ENCODE assay signal across 8 cellular contexts in genomic region chr18:58091099-58091611, GRCh38. TPM values are rescaled to one million over a fixed set of nuclear protein-coding genes. Genes with fewer than 3 reads are reported as not detected.
DNase-seq lines count a peak whose midpoint lies in the region; ATAC-seq and TF ChIP-seq lines count a peak whose summit lies in the region.

No MANE protein-coding gene starts in this region.

- H3K9me3 Mint-ChIP-seq in T-helper 2 cell treated with Interferon-gamma antibody and Interleukin-4, amounts not matched to agents 5 μg/mL and 100 μg/mL, for 36 hours = no peaks in the 10 kb centered on the region

- intact Hi-C loops in mammary epithelial cell (cut with micrococcal nuclease) = loop anchor here (2.0 kb wide), 1 partner anchor 20 kb away; no protein-coding TSS in a partner anchor

- TF ChIP-seq CTCF in mammary epithelial cell (conservative IDR thresholded peaks at IDR 0.05 in 1 of 2, IDR thresholded peaks at IDR 0.05 in 1 of 2; ENCODE audit: extremely low read depth in 1 of 2, insufficient read depth in 1 of 2, low read depth in 1 of 2, low read length in 2 of 2) (no peak), GM13977 (IDR thresholded peaks at IDR 0.05; ENCODE audit: extremely low read depth, insufficient read depth, missing control alignments) (no peak)

- H2AFZ ChIP-seq in mammary epithelial cell (ENCODE audit: low read depth, low read length) = no peak overlapping the region

- ATAC-seq in GM19467 (IDR thresholded peaks at IDR 0.05; ENCODE audit: unreplicated experiment) (peak; percentile 83), HG03460 (IDR thresholded peaks at IDR 0.05; ENCODE audit: unreplicated experiment) (peak; percentile 91), HG02852 (IDR thresholded peaks at IDR 0.05; ENCODE audit: unreplicated experiment) (no peak)

- H4K20me1 ChIP-seq in mammary epithelial cell (ENCODE audit: insufficient read depth, low read length) = no peaks in the 10 kb centered on the region

- CTCF ChIA-PET in mammary epithelial cell (lab: Charles Lee; ENCODE audit: low non-redundant PET) = no interaction called here

- no peak overlapping the region for H3K4me3 Mint-ChIP-seq in T-helper 2 cell treated with Interferon-gamma antibody and Interleukin-4, amounts not matched to agents 5 μg/mL and 100 μg/mL, for 36 hours

- in situ Hi-C loops in mammary epithelial cell (cut with MboI; ENCODE audit: low sequenced_read_pairs in 2 of 2) = no loop called here
- in situ Hi-C loops in GM13977 (cut with MboI; ENCODE audit: low pct_unique_long_range_greater_than_20kb, low sequenced_read_pairs, unreplicated experiment) = no loop called here

- no peaks in the 10 kb centered on the region for H3K4me1 Mint-ChIP-seq in T-helper 2 cell treated with Interferon-gamma antibody and Interleukin-4, amounts not matched to agents 5 μg/mL and 100 μg/mL, for 36 hours (ENCODE audit: low read depth)

- 92% methylated on average over 2 of the region's 2 CpGs for WGBS in mammary epithelial cell (ENCODE audit: low coverage, missing lambda C conversion rate)

- H3K36me3 Mint-ChIP-seq in T-helper 2 cell treated with Interferon-gamma antibody and Interleukin-4, amounts not matched to agents 5 μg/mL and 100 μg/mL, for 36 hours (ENCODE audit: low read depth) = no peaks in the 10 kb centered on the region

- H3K9me3 ChIP-seq in mammary epithelial cell (replicated peaks; ENCODE audit: insufficient read depth, low read length) = no peaks in the 10 kb centered on the region

- H3K4me1 ChIP-seq in mammary epithelial cell (ENCODE audit: insufficient read depth, low read length) = peaks cover 40% of the 10 kb centered on the region

- no TSS peak for BruUV-seq in mammary epithelial cell (replicated peaks; lab: Mats Ljungman, UMichigan)

- H3K27ac ChIP-seq in mammary epithelial cell (ENCODE audit: insufficient read depth, low read depth, low read length) = no peak overlapping the region

- H3K27me3 Mint-ChIP-seq in T-helper 2 cell treated with Interferon-gamma antibody and Interleukin-4, amounts not matched to agents 5 μg/mL and 100 μg/mL, for 36 hours (ENCODE audit: low read depth) = no peaks in the 10 kb centered on the region

- peak; percentile 61 for DNase-seq in Daoy (ENCODE audit: low read depth)
- peak; percentile 77 for DNase-seq in mammary epithelial cell
- DNase-seq in T-helper 2 cell treated with Interferon-gamma antibody and Interleukin-4, amounts not matched to agents 5 μg/mL and 100 μg/mL, for 36 hours (ENCODE audit: low spot score) = no peak
- DNase-seq in GM13977 (ENCODE audit: low spot score) = no peak
- DNase-seq in C1 segment of cervical spinal cord (lab: John Stamatoyannopoulos, UW) = no peak

- H3K79me2 ChIP-seq in mammary epithelial cell (ENCODE audit: insufficient read depth, low read length) = peaks cover 35% of the 10 kb centered on the region

- no peak overlapping the region for H3K27ac Mint-ChIP-seq in T-helper 2 cell treated with Interferon-gamma antibody and Interleukin-4, amounts not matched to agents 5 μg/mL and 100 μg/mL, for 36 hours

- peak overlapping the region; percentile 19 for H3K4me2 ChIP-seq in mammary epithelial cell (ENCODE audit: insufficient read depth, low read depth, low read length)

- dilution Hi-C loops in mammary epithelial cell (cut with HindIII; ENCODE audit: low sequenced_read_pairs) = no loop called here

- no peaks in the 10 kb centered on the region for H3K27me3 ChIP-seq in mammary epithelial cell (ENCODE audit: insufficient read depth, low read length)

- no peaks in the 10 kb centered on the region for H3K36me3 ChIP-seq in mammary epithelial cell (ENCODE audit: insufficient read depth, low read length)

- no peak overlapping the region for H3K9ac ChIP-seq in mammary epithelial cell (ENCODE audit: insufficient read depth, low read length)

- H3K4me3 ChIP-seq in mammary epithelial cell (replicated peaks in 1 of 3; ENCODE audit: insufficient read depth in 1 of 3, low read depth in 2 of 3, low read length in 3 of 3) = no peak overlapping the region

RNA-seq across cellular contexts. Expression of gene NEDD4L, which starts 47.1 kb away (rescaled TPM):
- 31.4 and 39.1 TPM in 2 replicates for total RNA-seq in Daoy (2014; rRNA removed; shearing (Covaris generic))
- 100 to 1,000 TPM; 145 to 148 TPM for total RNA-seq in mammary epithelial cell
- 48.4 TPM for polyA plus RNA-seq in mammary epithelial cell
- polyA minus RNA-seq in mammary epithelial cell = 144 TPM

Comparison
In these comparisons a context has a peak if more than half of its experiments do, and no peak if none do; other contexts are left out.
1. DNase-seq: peak in Daoy (single experiment) and mammary epithelial cell (single experiment); none in T-helper 2 cell treated with Interferon-gamma antibody and Interleukin-4, amounts not matched to agents 5 μg/mL and 100 μg/mL, for 36 hours (single experiment), GM13977 (single experiment) and C1 segment of cervical spinal cord (0 of 14).